1 cellular context compared by ENCODE assay signal in genomic region chr5:147673276-147673675, GRCh38.
TF ChIP-seq lines count a peak whose summit lies in the region.

No MANE protein-coding gene starts in this region.

TF ChIP-seq in HepG2, 621 proteins besides CTCF, POLR2A, EP300 and RAD21 (continued from another document):
- TF ChIP-seq PRDM4 (CRISPR knock-in tag; IDR thresholded peaks at IDR 0.05; ENCODE audit: borderline replicate concordance) (no peak), ZNF619 (CRISPR knock-in tag; IDR thresholded peaks at IDR 0.05) (no peak), GRHL1 (CRISPR knock-in tag; conservative IDR thresholded peaks at IDR 0.05) (no peak), CERS6 (CRISPR knock-in tag; IDR thresholded peaks at IDR 0.05) (no peak), GLMP (CRISPR knock-in tag; IDR thresholded peaks at IDR 0.05; ENCODE audit: borderline replicate concordance) (no peak)
